ENCODE assay signal across 8 cellular contexts in the genomic region with DNA sequence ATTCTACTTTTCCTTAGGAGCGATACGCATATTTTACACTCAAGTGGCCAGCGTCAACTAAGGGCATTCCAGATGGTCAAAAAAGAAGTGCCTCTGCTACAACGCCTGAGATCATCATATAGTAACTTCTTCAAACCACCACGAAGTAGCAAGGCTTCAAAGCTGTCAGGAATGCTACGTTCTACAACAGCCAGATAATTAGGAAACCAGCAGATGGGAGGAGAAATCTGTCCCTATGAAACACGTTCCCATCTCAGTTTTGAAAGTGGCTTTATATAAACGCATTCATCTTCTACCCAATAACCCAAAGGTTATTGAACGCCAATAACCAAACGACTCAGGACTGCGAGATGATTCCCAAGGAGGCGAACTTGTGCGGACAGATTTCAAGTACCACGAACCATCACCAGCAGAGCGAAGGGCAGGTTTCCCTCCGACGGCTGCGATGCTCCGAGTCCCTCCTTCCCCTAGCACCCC. TPM values are rescaled to one million over a fixed set of nuclear protein-coding genes. Genes with fewer than 3 reads are reported as not detected.
DNase-seq lines count a peak whose midpoint lies in the region; ATAC-seq and TF ChIP-seq lines count a peak whose summit lies in the region.

No MANE protein-coding gene starts in this region.

- H3K27me3 ChIP-seq in CD8-positive, alpha-beta memory T cell (ENCODE audit: insufficient read depth, low read length, poor library complexity, severe bottlenecking), result no peaks in the 10 kb centered on the region
- H3K27me3 ChIP-seq in HCT116 (ENCODE audit: insufficient read depth, low read length), result no peaks in the 10 kb centered on the region
- no peaks in the 10 kb centered on the region for H3K27me3 ChIP-seq in trophoblast cell (ENCODE audit: insufficient read depth, low read length)

- H3K14ac ChIP-seq in trophoblast cell (ENCODE audit: low read length), result peak overlapping the region; percentile 93

- TSS peak; percentile 69 for BruUV-seq in HCT116 (replicated peaks; lab: Mats Ljungman, UMichigan)

- no peaks in the 10 kb centered on the region for H3K27me3 Mint-ChIP-seq in CD8-positive, alpha-beta memory T cell
- H3K27me3 Mint-ChIP-seq in T-helper 17 cell, result no peaks in the 10 kb centered on the region

- no peak for TF ChIP-seq CTCF in HCT116 (IDR thresholded peaks at IDR 0.05 in 2 of 3, conservative IDR thresholded peaks at IDR 0.05 in 1 of 3; ENCODE audit: borderline replicate concordance in 1 of 3, insufficient read depth in 1 of 3, low read depth in 2 of 3, low read length in 2 of 3)
- no peak for TF ChIP-seq CTCF in fibroblast of pulmonary artery (IDR thresholded peaks at IDR 0.05; ENCODE audit: low read length, missing control alignments)

- peak overlapping the region; percentile 35 to 91 (median 79) for H3K27ac Mint-ChIP-seq in CD8-positive, alpha-beta memory T cell
- H3K27ac Mint-ChIP-seq in T-helper 17 cell, result peak overlapping the region; percentile 69

- H3K36me3 ChIP-seq in CD8-positive, alpha-beta memory T cell (ENCODE audit: insufficient read depth, low read length), result no peaks in the 10 kb centered on the region
- H3K36me3 ChIP-seq in HCT116 (ENCODE audit: control insufficient read depth in 1 of 2, insufficient read depth in 2 of 2, low read length in 2 of 2) (no peaks in the 10 kb centered on the region), trophoblast cell (ENCODE audit: control insufficient read depth in 1 of 2, insufficient read depth in 2 of 2, low read length in 2 of 2) (peaks cover 2 to 3% of the 10 kb centered on the region in 2 experiments)

- no peak overlapping the region for H2BK120ac ChIP-seq in trophoblast cell (ENCODE audit: insufficient read depth, low read length, poor library complexity)

- H2AK5ac ChIP-seq in trophoblast cell (ENCODE audit: low read length), result no peak overlapping the region

- H3K4ac ChIP-seq in trophoblast cell (ENCODE audit: low read depth, low read length), result peak overlapping the region; percentile 92

- peak overlapping the region; percentile 92 for H4K91ac ChIP-seq in trophoblast cell (ENCODE audit: low read depth, low read length)

- TF ChIP-seq POLR2A in HCT116 (IDR thresholded peaks at IDR 0.05; ENCODE audit: borderline replicate concordance, extremely low read depth, insufficient read depth, insufficient read length), result no peak

- DNase-seq in CD8-positive, alpha-beta memory T cell, result no peak
- DNase-seq in HCT116 (ENCODE audit: low read depth, low spot score) (no peak), T-helper 17 cell (no peak), fibroblast of pulmonary artery (ENCODE audit: low read depth) (peak; percentile 41), trophoblast cell (peak in 1 of 2 donors; percentile 63)

- POLR2A ChIA-PET in CD8-positive, alpha-beta memory T cell (lab: Charles Lee), result no interaction called here
- POLR2A ChIA-PET in HCT116 (lab: Charles Lee), result no interaction called here

- CTCF ChIA-PET in CD8-positive, alpha-beta memory T cell (lab: Charles Lee), result no interaction called here
- CTCF ChIA-PET in HCT116 (lab: Charles Lee), result no interaction called here

- peak overlapping the region; percentile 34 for H2BK12ac ChIP-seq in trophoblast cell (ENCODE audit: low read length)

- H3K27ac ChIP-seq in CD8-positive, alpha-beta memory T cell (ENCODE audit: low read depth, low read length), result no peak overlapping the region
- H3K27ac ChIP-seq in HCT116 (ENCODE audit: low read depth, low read length), result peak overlapping the region; percentile 96
- H3K27ac ChIP-seq in trophoblast cell (ENCODE audit: low read depth, low read length), result peak overlapping the region; percentile 92

- RAD21 ChIA-PET in HCT116 (lab: Charles Lee; ENCODE audit: low non-redundant PET in 1 of 2, low total read pairs in 2 of 2, uncharacterized antibody in 2 of 2, unreplicated experiment in 2 of 2), result no interaction called here

- peak overlapping the region; percentile 82 to 94 (median 86) for H3K4me3 Mint-ChIP-seq in CD8-positive, alpha-beta memory T cell
- peak overlapping the region; percentile 84 for H3K4me3 Mint-ChIP-seq in T-helper 17 cell

- no peaks in the 10 kb centered on the region for H3K9me3 ChIP-seq in CD8-positive, alpha-beta memory T cell (ENCODE audit: low read length)
- H3K9me3 ChIP-seq in HCT116 (ENCODE audit: control insufficient read depth in 1 of 2, insufficient read depth in 1 of 2, low read depth in 1 of 2, low read length in 2 of 2) (no peaks in the 10 kb centered on the region), T-helper 17 cell (ENCODE audit: control insufficient read depth, low read length, poor library complexity, severe bottlenecking) (no peaks in the 10 kb centered on the region), trophoblast cell (ENCODE audit: insufficient read depth, low read depth, low read length) (no peaks in the 10 kb centered on the region)

- peak overlapping the region; percentile 60 for H3K4me3 ChIP-seq in CD8-positive, alpha-beta memory T cell (ENCODE audit: low read length)
- H3K4me3 ChIP-seq in HCT116 (replicated peaks in 1 of 2; ENCODE audit: low read depth in 1 of 2, low read length in 2 of 2), result peak overlapping the region; percentile 81 to 96
- peak overlapping the region; percentile 77 for H3K4me3 ChIP-seq in fibroblast of pulmonary artery (replicated peaks; ENCODE audit: low read depth, low read length)
- peak overlapping the region; percentile 94 for H3K4me3 ChIP-seq in trophoblast cell (ENCODE audit: low read depth, low read length)

- peak overlapping the region; percentile 97 for H3K18ac ChIP-seq in trophoblast cell (ENCODE audit: low read length)

- no CpG with 5 or more reads among the region's 19 CpGs for WGBS in trophoblast cell (ENCODE audit: extremely low coverage, insufficient coverage, insufficient read length)

- ATAC-seq in HCT116, result no peak
- ATAC-seq in T-helper 17 cell, result no peak
- no peak for ATAC-seq in GM19324 (IDR thresholded peaks at IDR 0.05; ENCODE audit: low FRiP score, unreplicated experiment)
- no peak for ATAC-seq in HG03469 (IDR thresholded peaks at IDR 0.05; ENCODE audit: unreplicated experiment)
- no peak for ATAC-seq in GM21515 (IDR thresholded peaks at IDR 0.05; ENCODE audit: unreplicated experiment)

- H3K36me3 Mint-ChIP-seq in CD8-positive, alpha-beta memory T cell, result peaks cover 0 to 9% (median 6%) of the 10 kb centered on the region in 3 donors
- no peaks in the 10 kb centered on the region for H3K36me3 Mint-ChIP-seq in T-helper 17 cell (ENCODE audit: low read depth)

- peak overlapping the region; percentile 93 for H2BK5ac ChIP-seq in trophoblast cell (ENCODE audit: low read depth, low read length, poor library complexity)

- H3K23ac ChIP-seq in trophoblast cell (ENCODE audit: low read length), result no peak overlapping the region

- H3K4me2 ChIP-seq in HCT116 (ENCODE audit: low read length) (peak overlapping the region; percentile 83), trophoblast cell (ENCODE audit: low read length) (peak overlapping the region; percentile 69)

- H2AFZ ChIP-seq in HCT116 (ENCODE audit: low read depth, low read length, poor library complexity, severe bottlenecking) (no peak overlapping the region), trophoblast cell (ENCODE audit: insufficient read depth, low read length, poor library complexity) (peak overlapping the region; percentile 30)

- TF ChIP-seq RAD21 in HCT116 (IDR thresholded peaks at IDR 0.05; ENCODE audit: low read depth), result no peak

- H3K79me2 ChIP-seq in HCT116 (ENCODE audit: insufficient read depth, low read length) (peaks cover 45% of the 10 kb centered on the region), trophoblast cell (ENCODE audit: control insufficient read depth, insufficient read depth, low read length, poor library complexity) (peaks cover 16% of the 10 kb centered on the region)

- no peaks in the 10 kb centered on the region for H3K9me2 ChIP-seq in HCT116 (ENCODE audit: insufficient read depth)

- intact Hi-C loops in HCT116 (cut with micrococcal nuclease), result no loop called here

- no peak overlapping the region for H4K12ac ChIP-seq in trophoblast cell (ENCODE audit: low read depth, low read length)

- H3K4me1 Mint-ChIP-seq in CD8-positive, alpha-beta memory T cell, result peaks cover 16 to 25% (median 19%) of the 10 kb centered on the region in 3 donors
- H3K4me1 Mint-ChIP-seq in T-helper 17 cell, result peaks cover 14% of the 10 kb centered on the region

- H4K20me1 ChIP-seq in HCT116 (ENCODE audit: insufficient read depth), result no peaks in the 10 kb centered on the region

- no peaks in the 10 kb centered on the region for H3K9me3 Mint-ChIP-seq in CD8-positive, alpha-beta memory T cell

- peaks cover 13% of the 10 kb centered on the region for H3K79me1 ChIP-seq in trophoblast cell (ENCODE audit: low read length)

- peak overlapping the region; percentile 57 for H4K8ac ChIP-seq in trophoblast cell (ENCODE audit: low read depth, low read length)

- peaks cover 11% of the 10 kb centered on the region for H3K4me1 ChIP-seq in CD8-positive, alpha-beta memory T cell (ENCODE audit: insufficient read depth, low read length)
- peaks cover 13% of the 10 kb centered on the region in 2 experiments; a peak in 3 of 4 replicates for H3K4me1 ChIP-seq in HCT116 (ENCODE audit: control insufficient read depth in 1 of 2, insufficient read depth in 2 of 2, low read length in 2 of 2)
- peaks cover 0 to 3% of the 10 kb centered on the region in 2 experiments for H3K4me1 ChIP-seq in trophoblast cell (ENCODE audit: control insufficient read depth in 1 of 2, insufficient read depth in 2 of 2, low read length in 2 of 2)

- H3K9ac ChIP-seq in HCT116 (ENCODE audit: low read length) (peak overlapping the region; percentile 92), trophoblast cell (ENCODE audit: low read length) (peak overlapping the region; percentile 80)

TF ChIP-seq in HCT116, 20 proteins besides CTCF, POLR2A, EP300 and RAD21:
- TF ChIP-seq ZNF274 (IDR thresholded peaks at IDR 0.05; ENCODE audit: low read depth, low read length), result no peak
- no peak for TF ChIP-seq FOSL1 (IDR thresholded peaks at IDR 0.05; ENCODE audit: low read depth)
- TF ChIP-seq SIN3A (IDR thresholded peaks at IDR 0.05; ENCODE audit: low read depth), result no peak
- TF ChIP-seq YY1 (IDR thresholded peaks at IDR 0.05; ENCODE audit: extremely low read depth, insufficient replicate concordance, low read depth, low read length), result no peak
- TF ChIP-seq, protein P1, sequence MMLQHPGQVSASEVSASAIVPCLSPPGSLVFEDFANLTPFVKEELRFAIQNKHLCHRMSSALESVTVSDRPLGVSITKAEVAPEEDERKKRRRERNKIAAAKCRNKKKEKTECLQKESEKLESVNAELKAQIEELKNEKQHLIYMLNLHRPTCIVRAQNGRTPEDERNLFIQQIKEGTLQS (IDR thresholded peaks at IDR 0.05), result no peak
- no peak for TF ChIP-seq SRF (IDR thresholded peaks at IDR 0.05; ENCODE audit: low read depth)

RNA-seq across cellular contexts. Expression of a gene that starts 1.2 kb away (rescaled TPM):
- 10 to 100 TPM; 27.3 to 27.6 TPM for total RNA-seq in CD8-positive, alpha-beta memory T cell
- 35.0 TPM for polyA plus RNA-seq in CD8-positive, alpha-beta memory T cell
- total RNA-seq in HCT116 (2021; ENCODE audit: unreplicated experiment), result 31.7 TPM
- 37.6 and 39.0 TPM in 2 replicates for polyA plus RNA-seq in HCT116 (2012)
- 10 to 100 TPM; 12.5 to 22.7 TPM for total RNA-seq in T-helper 17 cell
- polyA plus RNA-seq in trophoblast cell (2013), result 66.8 and 67.8 TPM in 2 replicates

RNA-seq across cellular contexts. Expression of a gene that starts 18.1 kb away (rescaled TPM):
- total RNA-seq in CD8-positive, alpha-beta memory T cell, result 10 to 100 TPM; 26.0 to 31.2 TPM
- polyA plus RNA-seq in CD8-positive, alpha-beta memory T cell, result 0.74 TPM
- 30.4 TPM for total RNA-seq in HCT116 (2021; ENCODE audit: unreplicated experiment)
- polyA plus RNA-seq in HCT116 (2012), result 5.8 and 7.6 TPM in 2 replicates
- total RNA-seq in T-helper 17 cell, result under 1 TPM; 0.39 to 0.80 TPM
- 14.3 and 14.7 TPM in 2 replicates for polyA plus RNA-seq in trophoblast cell (2013)

Comparison
In these comparisons a context has a peak if more than half of its experiments do, and no peak if none do; other contexts are left out.
1. RNA of a gene that starts 18.1 kb away (total RNA-seq): 26.0 to 31.2 TPM in CD8-positive, alpha-beta memory T cell and 30.4 TPM in HCT116 (single experiment); 0.39 to 0.80 TPM in T-helper 17 cell; every median in the first group is over 10 times any median in the second.
2. Peak in every context shown above with its lines, with median percentiles within 50 percentile points of each other: H3K4me3 ChIP-seq.